ENCODE assay signal across 24 cellular contexts in genomic region chr2:238875531-238876231, GRCh38. TPM values are rescaled to one million over a fixed set of nuclear protein-coding genes. Genes with fewer than 3 reads are reported as not detected.
A peak's percentile ranks its signal among the peaks of the same experiment; 100 is the strongest.
DNase-seq lines count a peak whose midpoint lies in the region; ATAC-seq and TF ChIP-seq lines count a peak whose summit lies in the region.
"Had no signal": no experiment of that assay in that cellular context is flagged by ENCODE, and none has a peak within 500 bp of the region (broad histone marks: within the 10 kb centered on the region; RNA-seq: fewer than 3 reads in every experiment).

No MANE protein-coding gene starts in this region.

- H3K27ac Mint-ChIP-seq in mesothelial cell of epicardium: no peak overlapping the region
- H3K27ac Mint-ChIP-seq: activated CD4-positive, alpha-beta memory T cell treated with anti-CD3 and anti-CD28 coated beads for 36 hours; CD4-positive, alpha-beta memory T cell; H9; naive thymus-derived CD8-positive, alpha-beta T cell had no signal

- H3K4me3 ChIP-seq in Panc1 (ENCODE audit: low read depth in 2 of 2, low read length in 2 of 2) (no peak overlapping the region), fibroblast of mammary gland (ENCODE audit: control insufficient read depth, low read depth, low read length) (no peak overlapping the region), muscle layer of colon (ENCODE audit: low read depth in 1 of 2, low read length in 2 of 2) (no peak overlapping the region), suprapubic skin (no peak overlapping the region)
- H3K4me3 ChIP-seq: ovary, testis had no signal

- H3K4me1 ChIP-seq in Panc1 (ENCODE audit: control insufficient read depth, insufficient read depth, low read length) (no peaks in the 10 kb centered on the region), muscle layer of colon (ENCODE audit: insufficient read depth, low read length) (peaks cover 8% of the 10 kb centered on the region), suprapubic skin (peaks cover 14% of the 10 kb centered on the region)
- H3K4me1 ChIP-seq: foreskin keratinocyte, testis had no signal

- TF ChIP-seq EP300 in suprapubic skin (IDR thresholded peaks at IDR 0.05): no peak

- H3K4me3 Mint-ChIP-seq in mesothelial cell of epicardium: no peak overlapping the region
- H3K4me3 Mint-ChIP-seq: activated CD4-positive, alpha-beta memory T cell treated with anti-CD3 and anti-CD28 coated beads for 36 hours; CD4-positive, alpha-beta memory T cell; H9; naive thymus-derived CD8-positive, alpha-beta T cell had no signal

- in situ Hi-C loops in Panc1 (cut with HindIII; ENCODE audit: low pct_unique_long_range_greater_than_20kb, low sequenced_read_pairs): no loop called here

- intact Hi-C loops in Panc1 (cut with micrococcal nuclease; ENCODE audit: unreplicated experiment): no loop called here

- CTCF ChIA-PET in Panc1 (lab: Charles Lee): interaction anchor here (0.6 kb wide), 1 partner anchor 86 kb away, joined by 3 read pairs; no protein-coding TSS in a partner anchor

- no peaks in the 10 kb centered on the region for H3K4me1 Mint-ChIP-seq in mesothelial cell of epicardium
- H3K4me1 Mint-ChIP-seq: CD4-positive, alpha-beta memory T cell; naive thymus-derived CD8-positive, alpha-beta T cell had no signal

- H3K27me3 ChIP-seq in Panc1 (ENCODE audit: control insufficient read depth, insufficient read depth, low read length) (no peaks in the 10 kb centered on the region), muscle layer of colon (ENCODE audit: control insufficient read depth in 1 of 2, insufficient read depth in 2 of 2, low read length in 2 of 2) (no peaks in the 10 kb centered on the region), suprapubic skin (peaks cover 11% of the 10 kb centered on the region)
- H3K27me3 ChIP-seq: foreskin keratinocyte, ovary, testis had no signal

- no peak for DNase-seq in Panc1 (ENCODE audit: low read depth, low spot score)
- peak; percentile 53 for DNase-seq in fibroblast of mammary gland (ENCODE audit: low read depth)
- peak; percentile 81 to 86 for DNase-seq in suprapubic skin (ENCODE audit: low spot score in 2 of 2)
- DNase-seq in GF-D8 (lab: John Stamatoyannopoulos, UW): no peak
- no peak for DNase-seq in midbrain (lab: John Stamatoyannopoulos, UW)
- DNase-seq in mesothelial cell of epicardium (ENCODE audit: low spot score in 2 of 2, unreplicated experiment in 2 of 2): no peak
- DNase-seq: activated CD4-positive, alpha-beta memory T cell treated with anti-CD3 and anti-CD28 coated beads for 36 hours; activated CD4-positive, CD25-positive, alpha-beta regulatory T cell; activated naive CD4-positive, alpha-beta T cell; CD4-positive, alpha-beta memory T cell; foreskin keratinocyte; hippocampal formation; KBM-7; NCI-H1694 treated with DMSO at 0.1 percent for 48 hours; NCI-H69; SHP77; SW 1271; testis had no signal

- H3K36me3 Mint-ChIP-seq in mesothelial cell of epicardium: no peaks in the 10 kb centered on the region
- H3K36me3 Mint-ChIP-seq: activated CD4-positive, alpha-beta memory T cell treated with anti-CD3 and anti-CD28 coated beads for 36 hours; CD4-positive, alpha-beta memory T cell had no signal

- H3K36me3 ChIP-seq in Panc1 (ENCODE audit: control insufficient read depth, insufficient read depth, low read length) (no peaks in the 10 kb centered on the region), muscle layer of colon (ENCODE audit: insufficient read depth, low read length) (no peaks in the 10 kb centered on the region), suprapubic skin (no peaks in the 10 kb centered on the region)
- H3K36me3 ChIP-seq: ovary had no signal

- peak overlapping the region; percentile 23; the same call in 1 of the 2 replicates for H3K27ac ChIP-seq in Panc1 (ENCODE audit: low read length)
- peak overlapping the region; percentile 24 for H3K27ac ChIP-seq in muscle layer of colon (ENCODE audit: low read depth, low read length)
- peak overlapping the region; percentile 76 for H3K27ac ChIP-seq in suprapubic skin
- H3K27ac ChIP-seq: foreskin keratinocyte, ovary, testis had no signal

- no peak overlapping the region for H3K9ac ChIP-seq in muscle layer of colon (ENCODE audit: low read length)

- peaks cover 17% of the 10 kb centered on the region for H3K27me3 Mint-ChIP-seq in mesothelial cell of epicardium (ENCODE audit: low read depth)

- TF ChIP-seq POLR2A in suprapubic skin (IDR thresholded peaks at IDR 0.05): no peak

- H3K9me3 Mint-ChIP-seq in mesothelial cell of epicardium: no peaks in the 10 kb centered on the region

- no peaks in the 10 kb centered on the region for H3K9me3 ChIP-seq in Panc1 (ENCODE audit: control insufficient read depth, insufficient read depth, low read depth, low read length)
- H3K9me3 ChIP-seq in muscle layer of colon (ENCODE audit: low read length): no peaks in the 10 kb centered on the region
- H3K9me3 ChIP-seq in suprapubic skin: no peaks in the 10 kb centered on the region
- H3K9me3 ChIP-seq: ovary, testis had no signal

- no peak for TF ChIP-seq CTCF in Panc1 (IDR thresholded peaks at IDR 0.05)
- no peak for TF ChIP-seq CTCF in fibroblast of mammary gland (conservative IDR thresholded peaks at IDR 0.05; ENCODE audit: control insufficient read depth, insufficient read depth, low read depth, low read length)
- TF ChIP-seq CTCF in suprapubic skin (IDR thresholded peaks at IDR 0.05): no peak
- TF ChIP-seq CTCF in mesothelial cell of epicardium (IDR thresholded peaks at IDR 0.05; ENCODE audit: unreplicated experiment): no peak

- POLR2A ChIA-PET in Panc1 (lab: Charles Lee): interaction anchor here (0.5 kb wide), 1 partner anchor 66 kb away, joined by 4 read pairs; no protein-coding TSS in a partner anchor

- no TSS peak for BruUV-seq in Panc1 (replicated peaks; lab: Mats Ljungman, UMichigan)

- no peak for ATAC-seq in Panc1
- ATAC-seq in HG03521 (IDR thresholded peaks at IDR 0.05; ENCODE audit: unreplicated experiment): no peak
- ATAC-seq: foreskin keratinocyte; naive thymus-derived CD8-positive, alpha-beta T cell had no signal

- 63% methylated on average over 14 of the region's 16 CpGs for WGBS in suprapubic skin

RNA-seq across cellular contexts. Expression of gene TWIST2, which starts 27.8 kb away (rescaled TPM):
- 4.2 TPM for total RNA-seq in Panc1 (2021; ENCODE audit: unreplicated experiment)
- 6.5 TPM for polyA plus RNA-seq in Panc1 (2012; ENCODE audit: insufficient read length)
- total RNA-seq in suprapubic skin: 10 to 100 TPM; 14.7 to 72.7 (median 30.4) TPM
- total RNA-seq in mesothelial cell of epicardium: 17.8 to 19.6 TPM (median 18.6 TPM) in 3 replicates
- total RNA-seq: activated CD4-positive, alpha-beta memory T cell treated with anti-CD3 and anti-CD28 coated beads for 36 hours; CD4-positive, alpha-beta memory T cell; dermis blood vessel endothelial cell; naive thymus-derived CD8-positive, alpha-beta T cell had no signal
- polyA plus RNA-seq: CD4-positive, alpha-beta memory T cell; naive thymus-derived CD8-positive, alpha-beta T cell had no signal

Comparison
In these comparisons a context has a peak if more than half of its experiments do, and no peak if none do; other contexts are left out.
1. DNase-seq: peak in fibroblast of mammary gland (single experiment) and suprapubic skin (2 of 2); none in Panc1 (single experiment), GF-D8 (single experiment), midbrain (single experiment) and mesothelial cell of epicardium (0 of 2).
2. H3K27ac ChIP-seq: peak in every context shown above with its lines; median percentile 76 in suprapubic skin; 24 in muscle layer of colon; 23 in Panc1.